Comparison of ENCODE assay signal across 8 cellular contexts in genomic region chr1:43073490-43074230, GRCh38.
DNase-seq lines count a peak whose midpoint lies in the region; ATAC-seq, FAIRE-seq and TF ChIP-seq lines count a peak whose summit lies in the region.

No MANE protein-coding gene starts in this region.

- BruUV-seq in mammary epithelial cell (replicated peaks; lab: Mats Ljungman, UMichigan): no TSS peak

- H2AFZ ChIP-seq in mammary epithelial cell (ENCODE audit: low read depth, low read length): no peak overlapping the region

- H3K79me2 ChIP-seq in mammary epithelial cell (ENCODE audit: insufficient read depth, low read length): no peaks in the 10 kb centered on the region

- H3K4me2 ChIP-seq in mammary epithelial cell (ENCODE audit: insufficient read depth, low read depth, low read length): no peak overlapping the region

- H3K4me1 ChIP-seq in mammary epithelial cell (ENCODE audit: insufficient read depth, low read length): peaks cover 4% of the 10 kb centered on the region

- dilution Hi-C loops in mammary epithelial cell (cut with HindIII; ENCODE audit: low sequenced_read_pairs): loop anchor here (10.0 kb wide), 1 partner anchor 159 kb away; no protein-coding TSS in a partner anchor

- TF ChIP-seq CTCF in AG04450 (IDR thresholded peaks at IDR 0.05; ENCODE audit: low read depth, low read length): peak; percentile 84
- TF ChIP-seq CTCF in WI38 (IDR thresholded peaks at IDR 0.05; ENCODE audit: low read depth, low read length): peak; percentile 70
- peak; percentile 76 to 80 for TF ChIP-seq CTCF in mammary epithelial cell (conservative IDR thresholded peaks at IDR 0.05 in 1 of 2, IDR thresholded peaks at IDR 0.05 in 1 of 2; ENCODE audit: extremely low read depth in 1 of 2, insufficient read depth in 1 of 2, low read depth in 1 of 2, low read length in 2 of 2)

- FAIRE-seq in islet of Langerhans (lab: Jason Lieb, UNC): peak; percentile 85

- no peak overlapping the region for H3K9ac ChIP-seq in mammary epithelial cell (ENCODE audit: insufficient read depth, low read length)

- H3K9me3 ChIP-seq in AG04450 (ENCODE audit: control insufficient read depth, insufficient read depth, low read length) (no peaks in the 10 kb centered on the region), mammary epithelial cell (replicated peaks; ENCODE audit: insufficient read depth, low read length) (no peaks in the 10 kb centered on the region)

- H3K27ac ChIP-seq in AG04450 (ENCODE audit: low read depth, low read length) (no peak overlapping the region), mammary epithelial cell (ENCODE audit: insufficient read depth, low read depth, low read length) (no peak overlapping the region)

- ATAC-seq in GM19467 (IDR thresholded peaks at IDR 0.05; ENCODE audit: unreplicated experiment) (peak; percentile 50), GM19452 (IDR thresholded peaks at IDR 0.05; ENCODE audit: unreplicated experiment) (no peak)

- H3K27me3 ChIP-seq in AG04450 (ENCODE audit: control insufficient read depth, insufficient read depth, low read length) (no peaks in the 10 kb centered on the region), mammary epithelial cell (ENCODE audit: insufficient read depth, low read length) (no peaks in the 10 kb centered on the region)

- H3K4me3 ChIP-seq in AG04450 (ENCODE audit: low read depth, low read length): no peak overlapping the region
- no peak overlapping the region for H3K4me3 ChIP-seq in WI38 (ENCODE audit: low read depth, low read length)
- no peak overlapping the region for H3K4me3 ChIP-seq in mammary epithelial cell (replicated peaks in 1 of 3; ENCODE audit: insufficient read depth in 1 of 3, low read depth in 2 of 3, low read length in 3 of 3)

- in situ Hi-C loops in mammary epithelial cell (cut with MboI; ENCODE audit: low sequenced_read_pairs in 2 of 2): loop anchor here (5.0 to 10.0 kb wide), 4 partner anchors 151 to 299 kb away; partner anchors contain the start of gene TMEM269 (in 1 of the 2)

- no peaks in the 10 kb centered on the region for H4K20me1 ChIP-seq in mammary epithelial cell (ENCODE audit: insufficient read depth, low read length)

- CTCF ChIA-PET in AG04450 (lab: Charles Lee) (interaction anchor here (0.6 to 10.5 kb wide), 75 partner anchors 9 to 499 kb away, joined by 3 to 709 read pairs (median 6); partner anchors contain the start of genes C1orf50, P3H1, PPIH and SVBP), mammary epithelial cell (lab: Charles Lee; ENCODE audit: low non-redundant PET) (interaction anchor here (0.5 to 1.6 kb wide), 17 partner anchors 15 to 927 kb away, joined by 3 to 34 read pairs (median 5); partner anchors contain the start of genes C1orf50, CFAP57, EBNA1BP2 and P3H1)

- POLR2A ChIA-PET in AG04450 (lab: Yijun Ruan, JAX): interaction anchor here (0.6 to 1.1 kb wide), 7 partner anchors 121 to 307 kb away, joined by 3 to 10 read pairs (median 3); partner anchors contain the start of genes C1orf50 and P3H1

- intact Hi-C loops in mammary epithelial cell (cut with micrococcal nuclease): loop anchor here (1.0 kb wide), 6 partner anchors 98 to 295 kb away; partner anchors contain the start of gene SLC2A1

- DNase-seq in AG04450 (ENCODE audit: low read depth, low spot score) (peak; percentile 47), NCI-H2196 treated with DMSO at 0.1 percent for 48 hours (lab: John Stamatoyannopoulos, UW; ENCODE audit: unreplicated experiment) (peak; percentile 79), mammary epithelial cell (peak; percentile 64)
- peak; percentile 43 to 51 for DNase-seq in stimulated activated CD4-positive, alpha-beta T cell treated with anti-CD3 and anti-CD28 coated beads, Interleukin-1b, Interleukin-23, amount 100 ng/mL, for 1 hour (ENCODE audit: low read depth in 2 of 2)

- WGBS in mammary epithelial cell (ENCODE audit: low coverage, missing lambda C conversion rate): 16% methylated on average over 7 of the region's 8 CpGs

- H3K36me3 ChIP-seq in mammary epithelial cell (ENCODE audit: insufficient read depth, low read length): no peaks in the 10 kb centered on the region
